ENCODE assay signal across 23 cellular contexts in the genomic region with DNA sequence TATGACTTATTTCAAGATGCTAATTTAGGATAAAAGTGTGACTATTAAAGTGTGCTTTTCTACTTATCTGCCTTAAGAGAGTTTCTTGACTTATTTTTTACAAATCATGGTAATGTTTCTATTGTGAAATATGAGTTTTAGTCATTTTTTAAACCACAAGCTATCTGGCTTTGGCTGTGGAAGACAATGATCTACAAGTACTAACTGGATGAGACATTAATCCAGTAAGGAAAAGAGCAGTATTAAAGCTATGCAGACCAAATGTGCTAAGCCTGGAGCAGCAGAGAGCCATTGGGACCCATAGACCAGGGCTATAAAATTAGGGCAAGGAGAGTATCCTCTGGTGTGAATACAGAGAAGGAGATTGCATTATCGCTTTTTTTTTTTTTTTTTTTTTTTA.
DNase-seq lines count a peak whose midpoint lies in the region; FAIRE-seq and TF ChIP-seq lines count a peak whose summit lies in the region.
"Had no signal": no experiment of that assay in that cellular context is flagged by ENCODE, and none has a peak within 500 bp of the region (broad histone marks: within the 10 kb centered on the region; RNA-seq: fewer than 3 reads in every experiment).

No MANE protein-coding gene starts in this region.

- no peak overlapping the region for H3K4me3 ChIP-seq in AG04449 (ENCODE audit: low read depth, low read length)
- H3K4me3 ChIP-seq in bronchial epithelial cell (ENCODE audit: low read depth, low read length) = no peak overlapping the region
- H3K4me3 ChIP-seq: heart right ventricle, Peyer's patch, testis had no signal

- POLR2A ChIA-PET in AG04449 (lab: Yijun Ruan, JAX) = no interaction called here

- no peaks in the 10 kb centered on the region for H3K36me3 ChIP-seq in bronchial epithelial cell (ENCODE audit: control insufficient read depth, insufficient read depth, low read length)
- H3K36me3 ChIP-seq: heart right ventricle, Peyer's patch had no signal

- FAIRE-seq in bronchial epithelial cell (lab: Jason Lieb, UNC) = no peak
- FAIRE-seq: D721Med, endothelial cell of umbilical vein had no signal

- TF ChIP-seq CTCF in AG04449 (IDR thresholded peaks at IDR 0.05; ENCODE audit: insufficient read depth, low read length, missing control alignments) (no peak), bronchial epithelial cell (IDR thresholded peaks at IDR 0.05; ENCODE audit: insufficient read depth, low read length, severe bottlenecking) (no peak)

- DNase-seq in AG04449 (ENCODE audit: low read depth, low spot score) = peak; percentile 23
- DNase-seq in HCEC 1CT = peak; percentile 54
- peak; percentile 47 for DNase-seq in bronchial epithelial cell (ENCODE audit: low read depth)
- DNase-seq in glomerular visceral epithelial cell (ENCODE audit: extremely low spot score) = peak; percentile 1
- no peak for DNase-seq in SHP77 treated with DMSO at 0.1 percent for 48 hours (lab: John Stamatoyannopoulos, UW)
- no peak for DNase-seq in activated CD4-positive, alpha-beta T cell treated with anti-CD3 and anti-CD28 coated beads for 1 hour
- no peak for DNase-seq in kidney glomerular epithelial cell (lab: John Stamatoyannopoulos, UW)
- no peak for DNase-seq in C1 segment of cervical spinal cord (lab: John Stamatoyannopoulos, UW)
- DNase-seq: activated CD4-positive, alpha-beta T cell treated with anti-CD3 and anti-CD28 coated beads for 48 hours; CD4-positive, alpha-beta memory T cell; H7; heart right ventricle; KG1; MM.1S; NCI-H1417; NCI-H2081 treated with DMSO at 0.1 percent for 48 hours; Peyer's patch; SIG-M5; stimulated activated naive CD4-positive, alpha-beta T cell; T1000; testis had no signal

- H3K27me3 ChIP-seq in bronchial epithelial cell (ENCODE audit: control insufficient read depth, insufficient read depth, low read length) = no peaks in the 10 kb centered on the region
- H3K27me3 ChIP-seq: heart right ventricle, Peyer's patch, testis had no signal

- CTCF ChIA-PET in AG04449 (lab: Yijun Ruan, JAX) = interaction anchor here (1.3 kb wide), 2 partner anchors 11 to 22 kb away, joined by 4 to 6 read pairs; no protein-coding TSS in a partner anchor

Comparison
In these comparisons a context has a peak if more than half of its experiments do, and no peak if none do; other contexts are left out.
1. DNase-seq: peak in AG04449 (single experiment), HCEC 1CT (single experiment), bronchial epithelial cell (single experiment) and glomerular visceral epithelial cell (single experiment); none in SHP77 treated with DMSO at 0.1 percent for 48 hours (single experiment), activated CD4-positive, alpha-beta T cell treated with anti-CD3 and anti-CD28 coated beads for 1 hour (single experiment), kidney glomerular epithelial cell (single experiment) and C1 segment of cervical spinal cord (0 of 14).